Comparison of ENCODE assay signal across 20 cellular contexts in the genomic region with DNA sequence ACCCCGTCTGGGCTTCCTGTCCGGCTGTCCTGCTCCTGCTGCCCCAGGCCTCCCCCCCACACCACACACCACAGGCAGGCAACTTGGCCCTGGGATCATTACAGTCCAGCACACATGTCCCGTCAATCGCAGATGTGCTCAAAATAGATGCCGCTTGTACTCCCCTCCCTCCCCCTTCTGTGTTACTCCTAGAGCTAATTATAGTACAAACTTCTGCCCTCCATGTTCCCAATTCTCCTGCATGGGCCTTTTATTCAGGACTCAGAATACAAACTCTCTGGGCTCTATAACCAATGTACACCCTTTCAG. TPM values are rescaled to one million over a fixed set of nuclear protein-coding genes. Genes with fewer than 3 reads are reported as not detected.
DNase-seq lines count a peak whose midpoint lies in the region; ATAC-seq and TF ChIP-seq lines count a peak whose summit lies in the region.
"Had no signal": no experiment of that assay in that cellular context is flagged by ENCODE, and none has a peak within 500 bp of the region (broad histone marks: within the 10 kb centered on the region; RNA-seq: fewer than 3 reads in every experiment).

A gene with protein sequence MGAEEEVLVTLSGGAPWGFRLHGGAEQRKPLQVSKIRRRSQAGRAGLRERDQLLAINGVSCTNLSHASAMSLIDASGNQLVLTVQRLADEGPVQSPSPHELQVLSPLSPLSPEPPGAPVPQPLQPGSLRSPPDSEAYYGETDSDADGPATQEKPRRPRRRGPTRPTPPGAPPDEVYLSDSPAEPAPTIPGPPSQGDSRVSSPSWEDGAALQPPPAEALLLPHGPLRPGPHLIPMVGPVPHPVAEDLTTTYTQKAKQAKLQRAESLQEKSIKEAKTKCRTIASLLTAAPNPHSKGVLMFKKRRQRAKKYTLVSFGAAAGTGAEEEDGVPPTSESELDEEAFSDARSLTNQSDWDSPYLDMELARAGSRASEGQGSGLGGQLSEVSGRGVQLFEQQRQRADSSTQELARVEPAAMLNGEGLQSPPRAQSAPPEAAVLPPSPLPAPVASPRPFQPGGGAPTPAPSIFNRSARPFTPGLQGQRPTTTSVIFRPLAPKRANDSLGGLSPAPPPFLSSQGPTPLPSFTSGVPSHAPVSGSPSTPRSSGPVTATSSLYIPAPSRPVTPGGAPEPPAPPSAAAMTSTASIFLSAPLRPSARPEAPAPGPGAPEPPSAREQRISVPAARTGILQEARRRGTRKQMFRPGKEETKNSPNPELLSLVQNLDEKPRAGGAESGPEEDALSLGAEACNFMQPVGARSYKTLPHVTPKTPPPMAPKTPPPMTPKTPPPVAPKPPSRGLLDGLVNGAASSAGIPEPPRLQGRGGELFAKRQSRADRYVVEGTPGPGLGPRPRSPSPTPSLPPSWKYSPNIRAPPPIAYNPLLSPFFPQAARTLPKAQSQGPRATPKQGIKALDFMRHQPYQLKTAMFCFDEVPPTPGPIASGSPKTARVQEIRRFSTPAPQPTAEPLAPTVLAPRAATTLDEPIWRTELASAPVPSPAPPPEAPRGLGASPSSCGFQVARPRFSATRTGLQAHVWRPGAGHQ (minus strand): TSS at position 40 of the 309 bp plus-strand sequence. CDS start 107 bp downstream, outside the sequence.

- H3K36me3 ChIP-seq in IMR-90 (ENCODE audit: control insufficient read depth, insufficient read depth, low read length) (no peaks in the 10 kb centered on the region), left ventricle myocardium inferior (peaks cover 4% of the 10 kb centered on the region), gastrocnemius medialis (peaks cover 0 to 17% of the 10 kb centered on the region in 2 donors)

- no peak for DNase-seq in IMR-90
- DNase-seq in chondrocyte (ENCODE audit: low spot score): no peak
- DNase-seq in left ventricle myocardium inferior: peak; percentile 65
- DNase-seq in gastrocnemius medialis: peak; percentile 85 to 94
- DNase-seq in SHP77 treated with DMSO at 0.1 percent for 48 hours (lab: John Stamatoyannopoulos, UW): no peak
- DNase-seq in activated CD4-positive, alpha-beta memory T cell treated with anti-CD3 and anti-CD28 coated beads, Interleukin-2, amount 10 ng/mL, durations not matched to agents 7 days and 5 days: no peak
- DNase-seq: activated CD4-positive, CD25-positive, alpha-beta regulatory T cell treated with anti-CD3 and anti-CD28 coated beads, Interleukin-2, amount 50 U/mL, for 72 hours; DMS79; KG1; mammary epithelial cell; naive thymus-derived CD4-positive, alpha-beta T cell; NCI-H1092; NCI-H510A; stimulated activated CD4-positive, alpha-beta T cell treated with anti-CD3 and anti-CD28 coated beads, Interleukin-4, amount 100 ng/mL, for 4 hours had no signal

- H3K9me3 ChIP-seq in IMR-90 (ENCODE audit: control insufficient read depth, insufficient read depth, low read length): no peaks in the 10 kb centered on the region
- no peaks in the 10 kb centered on the region for H3K9me3 ChIP-seq in left ventricle myocardium inferior (replicated peaks)
- no peaks in the 10 kb centered on the region for H3K9me3 ChIP-seq in gastrocnemius medialis

- H4K91ac ChIP-seq in IMR-90 (ENCODE audit: insufficient read depth, low read depth, low read length): no peak within 1 kb of the TSS

- H2BK120ac ChIP-seq in IMR-90 (ENCODE audit: low read depth, low read length): peak within 1 kb of the TSS; percentile 8; the same call in 1 of the 2 replicates

- TF ChIP-seq POLR2A in IMR-90 (IDR thresholded peaks at IDR 0.05; ENCODE audit: low read depth, low read length) (no peak), gastrocnemius medialis (IDR thresholded peaks at IDR 0.05) (peak; percentile 93)

- intact Hi-C loops in IMR-90 (cut with micrococcal nuclease): no loop called here
- intact Hi-C loops in left ventricle myocardium inferior (cut with micrococcal nuclease): no loop called here
- intact Hi-C loops in gastrocnemius medialis (cut with DNase I; ENCODE audit: low total_unique reads): loop anchor here (1.0 to 10.0 kb wide), 3 partner anchors 75 to 389 kb away; a partner anchor contains a TSS

- WGBS in IMR-90 (ENCODE audit: extremely low coverage in 2 of 2, insufficient read length in 1 of 2), 2 experiments: 85% methylated on average over 4 of the region's 5 CpGs; no CpG with 5 or more reads in 1 of the 2 experiments

- no peaks in the 10 kb centered on the region for H3K36me3 Mint-ChIP-seq in chondrocyte (ENCODE audit: low read depth)
- no peaks in the 10 kb centered on the region for H3K36me3 Mint-ChIP-seq in activated CD4-positive, alpha-beta memory T cell treated with anti-CD3 and anti-CD28 coated beads, Interleukin-2, amount 10 ng/mL, durations not matched to agents 7 days and 5 days (ENCODE audit: low read depth)
- H3K36me3 Mint-ChIP-seq: naive thymus-derived CD4-positive, alpha-beta T cell had no signal

- no peak within 1 kb of the TSS for H3K23ac ChIP-seq in IMR-90 (ENCODE audit: low read depth, low read length)

- H3K9me3 Mint-ChIP-seq in chondrocyte (ENCODE audit: low read depth): no peaks in the 10 kb centered on the region
- no peaks in the 10 kb centered on the region for H3K9me3 Mint-ChIP-seq in activated CD4-positive, alpha-beta memory T cell treated with anti-CD3 and anti-CD28 coated beads, Interleukin-2, amount 10 ng/mL, durations not matched to agents 7 days and 5 days
- H3K9me3 Mint-ChIP-seq: activated T-helper 17 cell treated with anti-CD3 and anti-CD28 coated beads, Interleukin-2, amount 50 U/mL, for 72 hours; naive thymus-derived CD4-positive, alpha-beta T cell had no signal

- H3K4me1 Mint-ChIP-seq in chondrocyte (ENCODE audit: low read depth): peaks cover 24% of the 10 kb centered on the region
- peaks cover 6% of the 10 kb centered on the region for H3K4me1 Mint-ChIP-seq in activated CD4-positive, alpha-beta memory T cell treated with anti-CD3 and anti-CD28 coated beads, Interleukin-2, amount 10 ng/mL, durations not matched to agents 7 days and 5 days
- H3K4me1 Mint-ChIP-seq: activated T-helper 17 cell treated with anti-CD3 and anti-CD28 coated beads, Interleukin-2, amount 50 U/mL, for 72 hours had no signal

- no peak within 1 kb of the TSS for H4K5ac ChIP-seq in IMR-90 (ENCODE audit: low read depth, low read length)

- H3K27ac Mint-ChIP-seq in chondrocyte (ENCODE audit: unreplicated experiment): peak within 1 kb of the TSS; percentile 57
- H3K27ac Mint-ChIP-seq in activated CD4-positive, alpha-beta memory T cell treated with anti-CD3 and anti-CD28 coated beads, Interleukin-2, amount 10 ng/mL, durations not matched to agents 7 days and 5 days: no peak within 1 kb of the TSS
- H3K27ac Mint-ChIP-seq: activated T-helper 17 cell treated with anti-CD3 and anti-CD28 coated beads, Interleukin-2, amount 50 U/mL, for 72 hours had no signal

- no peak within 1 kb of the TSS for H3K18ac ChIP-seq in IMR-90 (ENCODE audit: low read depth, low read length)

- no peak within 1 kb of the TSS for H3K4me2 ChIP-seq in IMR-90 (ENCODE audit: low read depth, low read length)

- peaks cover 6% of the 10 kb centered on the region for H3K9me1 ChIP-seq in IMR-90 (ENCODE audit: insufficient read depth, low read length)

- no peak within 1 kb of the TSS for H2AFZ ChIP-seq in IMR-90 (replicated peaks; ENCODE audit: low read length, poor library complexity)

- no peak for TF ChIP-seq RAD21 in IMR-90 (IDR thresholded peaks at IDR 0.05; ENCODE audit: low read length)

- H3K4ac ChIP-seq in IMR-90 (ENCODE audit: low read depth, low read length): no peak within 1 kb of the TSS

- H2BK15ac ChIP-seq in IMR-90 (ENCODE audit: low read depth, low read length): no peak within 1 kb of the TSS; the same call in 2 of the 3 replicates

- H3K27me3 ChIP-seq in IMR-90 (ENCODE audit: control insufficient read depth, insufficient read depth, low read length): no peaks in the 10 kb centered on the region
- H3K27me3 ChIP-seq in left ventricle myocardium inferior (ENCODE audit: low read depth): no peaks in the 10 kb centered on the region
- H3K27me3 ChIP-seq in gastrocnemius medialis: no peaks in the 10 kb centered on the region

- H2AK5ac ChIP-seq in IMR-90 (ENCODE audit: low read depth, low read length): peak within 1 kb of the TSS; percentile 78; the same call in 1 of the 2 replicates

- no peak within 1 kb of the TSS for H2AK9ac ChIP-seq in IMR-90 (replicated peaks; ENCODE audit: low read depth, low read length, poor library complexity)

- dilution Hi-C loops in IMR-90 (cut with HindIII; ENCODE audit: low sequenced_read_pairs, unreplicated experiment): no loop called here

- TF ChIP-seq CTCF in IMR-90 (conservative IDR thresholded peaks at IDR 0.05; ENCODE audit: low read depth, low read length) (no peak), chondrocyte (IDR thresholded peaks at IDR 0.05) (no peak), left ventricle myocardium inferior (IDR thresholded peaks at IDR 0.05; ENCODE audit: borderline replicate concordance) (no peak), gastrocnemius medialis (IDR thresholded peaks at IDR 0.05 in 4 of 5, conservative IDR thresholded peaks at IDR 0.05 in 1 of 5) (no peak)

- H3K4me3 ChIP-seq in IMR-90 (ENCODE audit: insufficient read depth, low read depth, low read length): no peak within 1 kb of the TSS
- H3K4me3 ChIP-seq in left ventricle myocardium inferior: peak within 1 kb of the TSS; percentile 67
- peak within 1 kb of the TSS; percentile 56 to 76 (median 71) for H3K4me3 ChIP-seq in gastrocnemius medialis

- ATAC-seq in IMR-90 (ENCODE audit: low read depth) (no peak), gastrocnemius medialis (peak; percentile 79 to 81), GM19467 (IDR thresholded peaks at IDR 0.05; ENCODE audit: unreplicated experiment) (no peak), HG03521 (IDR thresholded peaks at IDR 0.05; ENCODE audit: unreplicated experiment) (no peak)
- ATAC-seq: activated T-helper 17 cell treated with anti-CD3 and anti-CD28 coated beads, Interleukin-2, amount 50 U/mL, for 72 hours; naive thymus-derived CD4-positive, alpha-beta T cell had no signal

- no peak within 1 kb of the TSS for H3K56ac ChIP-seq in IMR-90 (ENCODE audit: extremely low read depth, insufficient read depth, low read length)

- in situ Hi-C loops in IMR-90 (cut with MboI; ENCODE audit: low sequenced_read_pairs): no loop called here
- in situ Hi-C loops in gastrocnemius medialis (cut with MboI; ENCODE audit: low sequenced_read_pairs in 4 of 4): no loop called here

- no TSS peak for BruUV-seq in IMR-90 (replicated peaks; lab: Mats Ljungman, UMichigan)

- H3K27me3 Mint-ChIP-seq in chondrocyte (ENCODE audit: low read depth): no peaks in the 10 kb centered on the region
- peaks cover 4% of the 10 kb centered on the region for H3K27me3 Mint-ChIP-seq in activated CD4-positive, alpha-beta memory T cell treated with anti-CD3 and anti-CD28 coated beads, Interleukin-2, amount 10 ng/mL, durations not matched to agents 7 days and 5 days
- H3K27me3 Mint-ChIP-seq: activated T-helper 17 cell treated with anti-CD3 and anti-CD28 coated beads, Interleukin-2, amount 50 U/mL, for 72 hours; naive thymus-derived CD4-positive, alpha-beta T cell had no signal

- POLR2A ChIA-PET in IMR-90 (lab: Charles Lee; ENCODE audit: unreplicated experiment): no interaction called here
- POLR2A ChIA-PET in activated CD4-positive, alpha-beta memory T cell treated with anti-CD3 and anti-CD28 coated beads, Interleukin-2, amount 10 ng/mL, durations not matched to agents 7 days and 5 days (lab: Charles Lee): no interaction called here

- H3K9ac ChIP-seq in IMR-90 (ENCODE audit: low read depth, low read length): no peak within 1 kb of the TSS

- H3K79me1 ChIP-seq in IMR-90 (ENCODE audit: low read depth in 1 of 2, low read length in 2 of 2): no peaks in the 10 kb centered on the region; a peak in 1 of 4 replicates

- H3K4me3 Mint-ChIP-seq in chondrocyte (ENCODE audit: unreplicated experiment): no peak within 1 kb of the TSS
- H3K4me3 Mint-ChIP-seq in activated CD4-positive, alpha-beta memory T cell treated with anti-CD3 and anti-CD28 coated beads, Interleukin-2, amount 10 ng/mL, durations not matched to agents 7 days and 5 days: no peak within 1 kb of the TSS
- H3K4me3 Mint-ChIP-seq: activated T-helper 17 cell treated with anti-CD3 and anti-CD28 coated beads, Interleukin-2, amount 50 U/mL, for 72 hours had no signal

- H3K4me1 ChIP-seq in IMR-90 (ENCODE audit: control insufficient read depth, insufficient read depth, low read length) (peaks cover 5% of the 10 kb centered on the region), left ventricle myocardium inferior (peaks cover 49% of the 10 kb centered on the region), gastrocnemius medialis (peaks cover 50 to 57% of the 10 kb centered on the region in 2 donors)

- H3K27ac ChIP-seq in IMR-90 (ENCODE audit: insufficient read depth, low read length) (no peak within 1 kb of the TSS), left ventricle myocardium inferior (replicated peaks) (peak within 1 kb of the TSS; percentile 94), gastrocnemius medialis (peak within 1 kb of the TSS; percentile 96 to 99 (median 98))

- CTCF ChIA-PET in IMR-90 (lab: Yijun Ruan, JAX): no interaction called here
- CTCF ChIA-PET in activated CD4-positive, alpha-beta memory T cell treated with anti-CD3 and anti-CD28 coated beads, Interleukin-2, amount 10 ng/mL, durations not matched to agents 7 days and 5 days (lab: Charles Lee): no interaction called here

- H3K14ac ChIP-seq in IMR-90 (replicated peaks; ENCODE audit: low read depth, low read length): no peak within 1 kb of the TSS

- H4K8ac ChIP-seq in IMR-90 (ENCODE audit: low read depth in 2 of 2, low read length in 2 of 2): no peak within 1 kb of the TSS

- no peak within 1 kb of the TSS for H2BK20ac ChIP-seq in IMR-90 (ENCODE audit: low read depth, low read length)

- no peaks in the 10 kb centered on the region for H4K20me1 ChIP-seq in IMR-90 (ENCODE audit: insufficient read depth, low read length)

- H2BK5ac ChIP-seq in IMR-90 (ENCODE audit: low read depth, low read length, poor library complexity, severe bottlenecking): no peak within 1 kb of the TSS

RNA-seq across cellular contexts. Expression of the gene that starts here (rescaled TPM):
- under 0.01 and 0.18 TPM in 2 replicates for total RNA-seq in IMR-90 (2012; rRNA removed)
- 0.62 and 0.75 TPM in 2 replicates for polyA plus RNA-seq in IMR-90 (2012; rRNA removed)
- 0.41 and 0.60 TPM in 2 replicates for polyA plus RNA-seq in IMR-90 (2012; cell fraction: cytosol; rRNA removed)
- polyA plus RNA-seq in IMR-90 (2012; cell fraction: nucleus; rRNA removed; ENCODE audit: low replicate concordance): 0.53 and 0.86 TPM in 2 replicates
- 0.13 to 0.45 TPM in 2 of 3 replicates, not detected in the other for total RNA-seq in chondrocyte
- 290 TPM for total RNA-seq in left ventricle myocardium inferior
- 100 to 1,000 TPM in 1 of 4 donors, 10 to 100 TPM in 3; 26.8 to 117 (median 46.8) TPM for total RNA-seq in gastrocnemius medialis
- not detected for total RNA-seq in activated CD4-positive, alpha-beta memory T cell treated with anti-CD3 and anti-CD28 coated beads, Interleukin-2, amount 10 ng/mL, durations not matched to agents 7 days and 5 days
- total RNA-seq: activated CD8-positive, alpha-beta memory T cell treated with anti-CD3 and anti-CD28 coated beads for 36 hours; activated T-helper 17 cell treated with anti-CD3 and anti-CD28 coated beads, Interleukin-2, amount 50 U/mL, for 72 hours; cerebellum; mammary epithelial cell; RPMI7951 had no signal
- polyA plus RNA-seq: mammary epithelial cell; naive thymus-derived CD4-positive, alpha-beta T cell had no signal

Comparison
In these comparisons a context has a peak if more than half of its experiments do, and no peak if none do; other contexts are left out.
1. RNA of the gene that starts here (total RNA-seq): 290 TPM in left ventricle myocardium inferior (single experiment) and 26.8 to 117 TPM in gastrocnemius medialis; 0.13 to 0.45 TPM in chondrocyte, under 0.01 to 0.18 TPM in IMR-90 and not detected in activated CD4-positive, alpha-beta memory T cell treated with anti-CD3 and anti-CD28 coated beads, Interleukin-2, amount 10 ng/mL, durations not matched to agents 7 days and 5 days; every median in the first group is over 10 times any median in the second.
2. ATAC-seq: peak in gastrocnemius medialis (2 of 2); none in IMR-90 (single experiment), GM19467 (single experiment) and HG03521 (single experiment).
3. DNase-seq: peak in left ventricle myocardium inferior (single experiment) and gastrocnemius medialis (2 of 2); none in IMR-90 (single experiment), chondrocyte (single experiment), SHP77 treated with DMSO at 0.1 percent for 48 hours (single experiment) and activated CD4-positive, alpha-beta memory T cell treated with anti-CD3 and anti-CD28 coated beads, Interleukin-2, amount 10 ng/mL, durations not matched to agents 7 days and 5 days (single experiment).